In the genomic region with DNA sequence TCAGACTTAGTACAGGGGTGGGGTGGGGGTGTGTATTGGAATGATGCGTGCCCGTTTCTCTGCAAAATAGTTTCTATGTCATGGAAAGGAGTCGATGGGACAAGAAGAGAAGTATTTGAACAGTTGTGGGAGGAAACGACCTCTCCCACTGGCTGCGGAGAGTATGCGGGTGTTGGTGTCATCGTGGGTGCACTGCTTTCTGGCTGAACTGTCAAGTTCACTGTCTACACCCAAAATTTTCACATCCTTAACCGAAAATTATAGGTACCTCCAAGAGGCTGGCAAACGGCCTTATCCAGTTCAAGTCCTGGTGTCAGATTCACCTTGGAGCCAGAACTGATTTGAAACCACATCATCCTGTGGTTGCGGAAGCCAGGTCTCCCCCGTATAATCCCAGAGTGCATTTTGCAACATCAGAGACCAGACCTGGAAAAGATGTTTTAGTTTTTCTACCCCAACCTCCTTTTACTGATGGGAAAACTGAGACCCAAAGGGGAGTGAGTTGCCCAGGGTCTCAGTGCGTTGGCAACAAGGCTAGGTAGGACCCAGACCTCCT, we compare ENCODE assay signal across 1 cellular context.
A peak's percentile ranks its signal among the peaks of the same experiment; 100 is the strongest.
TF ChIP-seq lines count a peak whose summit lies in the region.

No MANE protein-coding gene starts in this region.

TF ChIP-seq in K562, 482 proteins besides CTCF, POLR2A, EP300 and RAD21 (continued from another document and continues in another):
- no peak for TF ChIP-seq ZNF165 (CRISPR knock-in tag; IDR thresholded peaks at IDR 0.05; ENCODE audit: borderline replicate concordance)
- TF ChIP-seq ZFP36 (IDR thresholded peaks at IDR 0.05; ENCODE audit: low read depth, low read length, partially characterized antibody) = no peak
- no peak for TF ChIP-seq SREBF1 (IDR thresholded peaks at IDR 0.05; ENCODE audit: borderline replicate concordance, low read depth, low read length)
- TF ChIP-seq, protein P1, sequence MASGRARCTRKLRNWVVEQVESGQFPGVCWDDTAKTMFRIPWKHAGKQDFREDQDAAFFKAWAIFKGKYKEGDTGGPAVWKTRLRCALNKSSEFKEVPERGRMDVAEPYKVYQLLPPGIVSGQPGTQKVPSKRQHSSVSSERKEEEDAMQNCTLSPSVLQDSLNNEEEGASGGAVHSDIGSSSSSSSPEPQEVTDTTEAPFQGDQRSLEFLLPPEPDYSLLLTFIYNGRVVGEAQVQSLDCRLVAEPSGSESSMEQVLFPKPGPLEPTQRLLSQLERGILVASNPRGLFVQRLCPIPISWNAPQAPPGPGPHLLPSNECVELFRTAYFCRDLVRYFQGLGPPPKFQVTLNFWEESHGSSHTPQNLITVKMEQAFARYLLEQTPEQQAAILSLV (tag; IDR thresholded peaks at IDR 0.05) = 0 out of 2 replicates have a peak, but pooled peaks have one; percentile 11
- TF ChIP-seq ZNF764 (CRISPR knock-in tag; IDR thresholded peaks at IDR 0.05; ENCODE audit: low read depth) = no peak
- TF ChIP-seq ZNF75A (CRISPR knock-in tag; IDR thresholded peaks at IDR 0.05) = no peak
- no peak for TF ChIP-seq ZNF695 (CRISPR knock-in tag; IDR thresholded peaks at IDR 0.05)
- TF ChIP-seq ZC3H8 (IDR thresholded peaks at IDR 0.05) = no peak
- no peak for TF ChIP-seq ZNF23 (CRISPR knock-in tag; IDR thresholded peaks at IDR 0.05)
- TF ChIP-seq, protein P2, sequence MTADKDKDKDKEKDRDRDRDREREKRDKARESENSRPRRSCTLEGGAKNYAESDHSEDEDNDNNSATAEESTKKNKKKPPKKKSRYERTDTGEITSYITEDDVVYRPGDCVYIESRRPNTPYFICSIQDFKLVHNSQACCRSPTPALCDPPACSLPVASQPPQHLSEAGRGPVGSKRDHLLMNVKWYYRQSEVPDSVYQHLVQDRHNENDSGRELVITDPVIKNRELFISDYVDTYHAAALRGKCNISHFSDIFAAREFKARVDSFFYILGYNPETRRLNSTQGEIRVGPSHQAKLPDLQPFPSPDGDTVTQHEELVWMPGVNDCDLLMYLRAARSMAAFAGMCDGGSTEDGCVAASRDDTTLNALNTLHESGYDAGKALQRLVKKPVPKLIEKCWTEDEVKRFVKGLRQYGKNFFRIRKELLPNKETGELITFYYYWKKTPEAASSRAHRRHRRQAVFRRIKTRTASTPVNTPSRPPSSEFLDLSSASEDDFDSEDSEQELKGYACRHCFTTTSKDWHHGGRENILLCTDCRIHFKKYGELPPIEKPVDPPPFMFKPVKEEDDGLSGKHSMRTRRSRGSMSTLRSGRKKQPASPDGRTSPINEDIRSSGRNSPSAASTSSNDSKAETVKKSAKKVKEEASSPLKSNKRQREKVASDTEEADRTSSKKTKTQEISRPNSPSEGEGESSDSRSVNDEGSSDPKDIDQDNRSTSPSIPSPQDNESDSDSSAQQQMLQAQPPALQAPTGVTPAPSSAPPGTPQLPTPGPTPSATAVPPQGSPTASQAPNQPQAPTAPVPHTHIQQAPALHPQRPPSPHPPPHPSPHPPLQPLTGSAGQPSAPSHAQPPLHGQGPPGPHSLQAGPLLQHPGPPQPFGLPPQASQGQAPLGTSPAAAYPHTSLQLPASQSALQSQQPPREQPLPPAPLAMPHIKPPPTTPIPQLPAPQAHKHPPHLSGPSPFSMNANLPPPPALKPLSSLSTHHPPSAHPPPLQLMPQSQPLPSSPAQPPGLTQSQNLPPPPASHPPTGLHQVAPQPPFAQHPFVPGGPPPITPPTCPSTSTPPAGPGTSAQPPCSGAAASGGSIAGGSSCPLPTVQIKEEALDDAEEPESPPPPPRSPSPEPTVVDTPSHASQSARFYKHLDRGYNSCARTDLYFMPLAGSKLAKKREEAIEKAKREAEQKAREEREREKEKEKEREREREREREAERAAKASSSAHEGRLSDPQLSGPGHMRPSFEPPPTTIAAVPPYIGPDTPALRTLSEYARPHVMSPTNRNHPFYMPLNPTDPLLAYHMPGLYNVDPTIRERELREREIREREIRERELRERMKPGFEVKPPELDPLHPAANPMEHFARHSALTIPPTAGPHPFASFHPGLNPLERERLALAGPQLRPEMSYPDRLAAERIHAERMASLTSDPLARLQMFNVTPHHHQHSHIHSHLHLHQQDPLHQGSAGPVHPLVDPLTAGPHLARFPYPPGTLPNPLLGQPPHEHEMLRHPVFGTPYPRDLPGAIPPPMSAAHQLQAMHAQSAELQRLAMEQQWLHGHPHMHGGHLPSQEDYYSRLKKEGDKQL (CRISPR knock-in tag; IDR thresholded peaks at IDR 0.05; ENCODE audit: borderline replicate concordance) = no peak
- TF ChIP-seq RBM15 (IDR thresholded peaks at IDR 0.05; ENCODE audit: insufficient read depth, low read length) = no peak
- no peak for TF ChIP-seq BRF1 (IDR thresholded peaks at IDR 0.05; ENCODE audit: borderline replicate concordance, extremely low read depth, insufficient read length)
- no peak for TF ChIP-seq ZNF408 (CRISPR knock-in tag; IDR thresholded peaks at IDR 0.05; ENCODE audit: low read depth)
- no peak for TF ChIP-seq RFX1 (IDR thresholded peaks at IDR 0.05)
- TF ChIP-seq SRSF1 (IDR thresholded peaks at IDR 0.05; ENCODE audit: low read depth, low read length) = no peak
- no peak for TF ChIP-seq ZNF263 (CRISPR knock-in tag; IDR thresholded peaks at IDR 0.05; ENCODE audit: borderline replicate concordance)
- TF ChIP-seq, protein P3, sequence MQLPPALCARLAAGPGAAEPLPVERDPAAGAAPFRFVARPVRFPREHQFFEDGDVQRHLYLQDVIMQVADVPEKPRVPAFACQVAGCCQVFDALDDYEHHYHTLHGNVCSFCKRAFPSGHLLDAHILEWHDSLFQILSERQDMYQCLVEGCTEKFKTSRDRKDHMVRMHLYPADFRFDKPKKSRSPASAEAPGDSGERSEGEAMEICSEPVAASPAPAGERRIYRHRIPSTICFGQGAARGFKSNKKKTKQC (CRISPR knock-in tag; IDR thresholded peaks at IDR 0.05) = 0 out of 2 replicates have a peak, but pooled peaks have one; percentile 6
- no peak for TF ChIP-seq POLR2B (IDR thresholded peaks at IDR 0.05; ENCODE audit: low read depth, partially characterized antibody)
- no peak for TF ChIP-seq HNRNPK (IDR thresholded peaks at IDR 0.05; ENCODE audit: low read depth, low read length, poor library complexity, severe bottlenecking)
- TF ChIP-seq KLF16 (IDR thresholded peaks at IDR 0.05) = no peak
- TF ChIP-seq CSDE1 (IDR thresholded peaks at IDR 0.05) = no peak
- no peak for TF ChIP-seq NELFE (IDR thresholded peaks at IDR 0.05; ENCODE audit: insufficient read depth, insufficient read length)
- TF ChIP-seq, protein P4, sequence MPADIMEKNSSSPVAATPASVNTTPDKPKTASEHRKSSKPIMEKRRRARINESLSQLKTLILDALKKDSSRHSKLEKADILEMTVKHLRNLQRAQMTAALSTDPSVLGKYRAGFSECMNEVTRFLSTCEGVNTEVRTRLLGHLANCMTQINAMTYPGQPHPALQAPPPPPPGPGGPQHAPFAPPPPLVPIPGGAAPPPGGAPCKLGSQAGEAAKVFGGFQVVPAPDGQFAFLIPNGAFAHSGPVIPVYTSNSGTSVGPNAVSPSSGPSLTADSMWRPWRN (IDR thresholded peaks at IDR 0.05; ENCODE audit: low read depth) = no peak
- no peak for TF ChIP-seq KLF10 (CRISPR knock-in tag; IDR thresholded peaks at IDR 0.05)
- TF ChIP-seq BCL6 (CRISPR knock-in tag; IDR thresholded peaks at IDR 0.05) = no peak
- no peak for TF ChIP-seq ZNF707 (CRISPR knock-in tag; conservative IDR thresholded peaks at IDR 0.05)
- no peak for TF ChIP-seq HNRNPUL1 (IDR thresholded peaks at IDR 0.05; ENCODE audit: low read length)
- no peak for TF ChIP-seq MAZ (CRISPR knock-in tag; conservative IDR thresholded peaks at IDR 0.05 in 1 of 2, IDR thresholded peaks at IDR 0.05 in 1 of 2)
- no peak for TF ChIP-seq MCM2 (IDR thresholded peaks at IDR 0.05; ENCODE audit: low read depth)
- 0 out of 2 replicates have a peak, but pooled peaks have one; percentile 34 for TF ChIP-seq ERF (CRISPR knock-in tag; IDR thresholded peaks at IDR 0.05)
- TF ChIP-seq TCFL5 (CRISPR knock-in tag; conservative IDR thresholded peaks at IDR 0.05) = no peak
- no peak for TF ChIP-seq ZNF507 (tag; conservative IDR thresholded peaks at IDR 0.05)
- no peak for TF ChIP-seq ZNF134 (CRISPR knock-in tag; conservative IDR thresholded peaks at IDR 0.05)
- no peak for TF ChIP-seq HLTF (IDR thresholded peaks at IDR 0.05)
- no peak for TF ChIP-seq HNRNPLL (IDR thresholded peaks at IDR 0.05; ENCODE audit: low read depth, low read length, poor library complexity, severe bottlenecking)
- TF ChIP-seq, protein P5, sequence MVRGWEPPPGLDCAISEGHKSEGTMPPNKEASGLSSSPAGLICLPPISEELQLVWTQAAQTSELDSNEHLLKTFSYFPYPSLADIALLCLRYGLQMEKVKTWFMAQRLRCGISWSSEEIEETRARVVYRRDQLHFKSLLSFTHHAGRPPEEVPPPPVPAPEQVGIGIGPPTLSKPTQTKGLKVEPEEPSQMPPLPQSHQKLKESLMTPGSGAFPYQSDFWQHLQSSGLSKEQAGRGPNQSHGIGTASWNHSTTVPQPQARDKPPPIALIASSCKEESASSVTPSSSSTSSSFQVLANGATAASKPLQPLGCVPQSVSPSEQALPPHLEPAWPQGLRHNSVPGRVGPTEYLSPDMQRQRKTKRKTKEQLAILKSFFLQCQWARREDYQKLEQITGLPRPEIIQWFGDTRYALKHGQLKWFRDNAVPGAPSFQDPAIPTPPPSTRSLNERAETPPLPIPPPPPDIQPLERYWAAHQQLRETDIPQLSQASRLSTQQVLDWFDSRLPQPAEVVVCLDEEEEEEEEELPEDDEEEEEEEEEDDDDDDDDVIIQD (CRISPR knock-in tag; IDR thresholded peaks at IDR 0.05) = no peak
- TF ChIP-seq, protein P6, sequence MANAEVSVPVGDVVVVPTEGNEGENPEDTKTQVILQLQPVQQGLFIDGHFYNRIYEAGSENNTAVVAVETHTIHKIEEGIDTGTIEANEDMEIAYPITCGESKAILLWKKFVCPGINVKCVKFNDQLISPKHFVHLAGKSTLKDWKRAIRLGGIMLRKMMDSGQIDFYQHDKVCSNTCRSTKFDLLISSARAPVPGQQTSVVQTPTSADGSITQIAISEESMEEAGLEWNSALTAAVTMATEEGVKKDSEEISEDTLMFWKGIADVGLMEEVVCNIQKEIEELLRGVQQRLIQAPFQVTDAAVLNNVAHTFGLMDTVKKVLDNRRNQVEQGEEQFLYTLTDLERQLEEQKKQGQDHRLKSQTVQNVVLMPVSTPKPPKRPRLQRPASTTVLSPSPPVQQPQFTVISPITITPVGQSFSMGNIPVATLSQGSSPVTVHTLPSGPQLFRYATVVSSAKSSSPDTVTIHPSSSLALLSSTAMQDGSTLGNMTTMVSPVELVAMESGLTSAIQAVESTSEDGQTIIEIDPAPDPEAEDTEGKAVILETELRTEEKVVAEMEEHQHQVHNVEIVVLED (CRISPR knock-in tag; IDR thresholded peaks at IDR 0.05) = no peak
- TF ChIP-seq MED1 (CRISPR knock-in tag; IDR thresholded peaks at IDR 0.05; ENCODE audit: borderline replicate concordance) = no peak
- TF ChIP-seq, protein P7, sequence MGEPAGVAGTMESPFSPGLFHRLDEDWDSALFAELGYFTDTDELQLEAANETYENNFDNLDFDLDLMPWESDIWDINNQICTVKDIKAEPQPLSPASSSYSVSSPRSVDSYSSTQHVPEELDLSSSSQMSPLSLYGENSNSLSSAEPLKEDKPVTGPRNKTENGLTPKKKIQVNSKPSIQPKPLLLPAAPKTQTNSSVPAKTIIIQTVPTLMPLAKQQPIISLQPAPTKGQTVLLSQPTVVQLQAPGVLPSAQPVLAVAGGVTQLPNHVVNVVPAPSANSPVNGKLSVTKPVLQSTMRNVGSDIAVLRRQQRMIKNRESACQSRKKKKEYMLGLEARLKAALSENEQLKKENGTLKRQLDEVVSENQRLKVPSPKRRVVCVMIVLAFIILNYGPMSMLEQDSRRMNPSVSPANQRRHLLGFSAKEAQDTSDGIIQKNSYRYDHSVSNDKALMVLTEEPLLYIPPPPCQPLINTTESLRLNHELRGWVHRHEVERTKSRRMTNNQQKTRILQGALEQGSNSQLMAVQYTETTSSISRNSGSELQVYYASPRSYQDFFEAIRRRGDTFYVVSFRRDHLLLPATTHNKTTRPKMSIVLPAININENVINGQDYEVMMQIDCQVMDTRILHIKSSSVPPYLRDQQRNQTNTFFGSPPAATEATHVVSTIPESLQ (CRISPR knock-in tag; IDR thresholded peaks at IDR 0.05) = 0 out of 2 replicates have a peak, but pooled peaks have one; percentile 10
- TF ChIP-seq C11orf30 (IDR thresholded peaks at IDR 0.05; ENCODE audit: low read depth) = no peak
- no peak for TF ChIP-seq SAP30 (IDR thresholded peaks at IDR 0.05; ENCODE audit: borderline replicate concordance, insufficient read depth, low read depth, low read length, poor library complexity, severe bottlenecking)
- TF ChIP-seq NR2F6 (CRISPR knock-in tag; IDR thresholded peaks at IDR 0.05) = no peak
- TF ChIP-seq, protein P8, sequence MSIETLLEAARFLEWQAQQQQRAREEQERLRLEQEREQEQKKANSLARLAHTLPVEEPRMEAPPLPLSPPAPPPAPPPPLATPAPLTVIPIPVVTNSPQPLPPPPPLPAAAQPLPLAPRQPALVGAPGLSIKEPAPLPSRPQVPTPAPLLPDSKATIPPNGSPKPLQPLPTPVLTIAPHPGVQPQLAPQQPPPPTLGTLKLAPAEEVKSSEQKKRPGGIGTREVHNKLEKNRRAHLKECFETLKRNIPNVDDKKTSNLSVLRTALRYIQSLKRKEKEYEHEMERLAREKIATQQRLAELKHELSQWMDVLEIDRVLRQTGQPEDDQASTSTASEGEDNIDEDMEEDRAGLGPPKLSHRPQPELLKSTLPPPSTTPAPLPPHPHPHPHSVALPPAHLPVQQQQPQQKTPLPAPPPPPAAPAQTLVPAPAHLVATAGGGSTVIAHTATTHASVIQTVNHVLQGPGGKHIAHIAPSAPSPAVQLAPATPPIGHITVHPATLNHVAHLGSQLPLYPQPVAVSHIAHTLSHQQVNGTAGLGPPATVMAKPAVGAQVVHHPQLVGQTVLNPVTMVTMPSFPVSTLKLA (conservative IDR thresholded peaks at IDR 0.05) = no peak; a peak in 1 of 4 replicates
- TF ChIP-seq E2F3 (CRISPR knock-in tag; IDR thresholded peaks at IDR 0.05) = no peak
- no peak for TF ChIP-seq FOXP1 (CRISPR knock-in tag; IDR thresholded peaks at IDR 0.05)
- no peak for TF ChIP-seq YY1 (IDR thresholded peaks at IDR 0.05; ENCODE audit: borderline replicate concordance in 1 of 3, control insufficient read depth in 1 of 3, extremely low read depth in 1 of 3, insufficient read depth in 3 of 3, insufficient read length in 1 of 3, insufficient replicate concordance in 2 of 3, low read depth in 1 of 3, low read length in 2 of 3)
- TF ChIP-seq RFX7 (CRISPR knock-in tag; IDR thresholded peaks at IDR 0.05) = no peak
- no peak for TF ChIP-seq IRF2 (CRISPR knock-in tag; IDR thresholded peaks at IDR 0.05)
- TF ChIP-seq, protein P9, sequence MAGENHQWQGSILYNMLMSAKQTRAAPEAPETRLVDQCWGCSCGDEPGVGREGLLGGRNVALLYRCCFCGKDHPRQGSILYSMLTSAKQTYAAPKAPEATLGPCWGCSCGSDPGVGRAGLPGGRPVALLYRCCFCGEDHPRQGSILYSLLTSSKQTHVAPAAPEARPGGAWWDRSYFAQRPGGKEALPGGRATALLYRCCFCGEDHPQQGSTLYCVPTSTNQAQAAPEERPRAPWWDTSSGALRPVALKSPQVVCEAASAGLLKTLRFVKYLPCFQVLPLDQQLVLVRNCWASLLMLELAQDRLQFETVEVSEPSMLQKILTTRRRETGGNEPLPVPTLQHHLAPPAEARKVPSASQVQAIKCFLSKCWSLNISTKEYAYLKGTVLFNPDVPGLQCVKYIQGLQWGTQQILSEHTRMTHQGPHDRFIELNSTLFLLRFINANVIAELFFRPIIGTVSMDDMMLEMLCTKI (IDR thresholded peaks at IDR 0.05; ENCODE audit: partially characterized antibody) = no peak
- TF ChIP-seq XRCC3 (IDR thresholded peaks at IDR 0.05) = no peak
- TF ChIP-seq ZNF766 (CRISPR knock-in tag; conservative IDR thresholded peaks at IDR 0.05) = no peak
